26 cellular contexts compared by ENCODE assay signal in genomic region chr19:5326545-5326944, GRCh38.
"Had no signal": no experiment of that assay in that cellular context is flagged by ENCODE, and none has a peak within 500 bp of the region (broad histone marks: within the 10 kb centered on the region; RNA-seq: fewer than 3 reads in every experiment).

No MANE protein-coding gene starts in this region.

- H3K9me3 ChIP-seq: colonic mucosa, prostate gland, suprapubic skin, transverse colon, vagina had no signal

- H3K36me3 Mint-ChIP-seq: natural killer cell had no signal

- H3K36me3 ChIP-seq: colonic mucosa, esophagus squamous epithelium, lower lobe of right lung, prostate gland, right atrium auricular region, suprapubic skin, transverse colon, vagina had no signal

- H3K4me3 ChIP-seq: colonic mucosa, esophagus squamous epithelium, lower lobe of right lung, prostate gland, right atrium auricular region, smooth muscle cell, suprapubic skin, transverse colon, vagina had no signal

- H3K27ac ChIP-seq: colonic mucosa, esophagus squamous epithelium, lower lobe of right lung, prostate gland, right atrium auricular region, suprapubic skin, transverse colon, vagina had no signal

- ATAC-seq: left ventricle myocardium superior; lower lobe of right lung; natural killer cell; sciatic nerve; stimulated activated naive CD8-positive, alpha-beta T cell treated with anti-CD3 and anti-CD28 coated beads, Interleukin-15, amount 100 ng/mL, for 72 hours had no signal

- FAIRE-seq: endometrium, keratinocyte had no signal

- H3K4me2 ChIP-seq: smooth muscle cell had no signal

- DNase-seq: colonic mucosa; effector memory CD4-positive, alpha-beta T cell; erythroblast; esophagus squamous epithelium; foreskin melanocyte; left ventricle myocardium superior; lower lobe of right lung; natural killer cell; nucleus accumbens; stimulated activated CD4-positive, alpha-beta T cell treated with anti-CD3 and anti-CD28 coated beads, Interleukin-12 subunit alpha, Interleukin-12 subunit beta, amount 100 ng/mL, for 4 hours; stimulated activated CD4-positive, alpha-beta T cell treated with anti-CD3 and anti-CD28 coated beads, Interleukin-1b, Interleukin-23, amount 100 ng/mL, for 48 hours; stimulated activated CD4-positive, alpha-beta T cell treated with anti-CD3 and anti-CD28 coated beads, Interleukin-4, amount 100 ng/mL, for 1 hour; stimulated activated CD8-positive, alpha-beta memory T cell treated with anti-CD3 and anti-CD28 coated beads, Interleukin-4, amount 100 ng/mL, for 48 hours; stimulated activated naive CD4-positive, alpha-beta T cell; stimulated activated naive CD8-positive, alpha-beta T cell treated with anti-CD3 and anti-CD28 coated beads, Interleukin-15, amount 100 ng/mL, for 72 hours; transverse colon had no signal

- H3K4me1 ChIP-seq: colonic mucosa, lower lobe of right lung, prostate gland had no signal

- H3K27me3 ChIP-seq: right atrium auricular region, vagina had no signal

- H3K27ac Mint-ChIP-seq: dendritic cell treated with granulocyte-macrophage colony-stimulating factor and Interleukin-4, amounts not matched to agents 40 ng/mL and 50 ng/mL, for 4 days; natural killer cell; stimulated activated naive CD8-positive, alpha-beta T cell treated with anti-CD3 and anti-CD28 coated beads, Interleukin-15, amount 100 ng/mL, for 72 hours had no signal

- H3K9me3 Mint-ChIP-seq: dendritic cell treated with granulocyte-macrophage colony-stimulating factor and Interleukin-4, amounts not matched to agents 40 ng/mL and 50 ng/mL, for 4 days; natural killer cell; neural crest cell had no signal

- H3K4me3 Mint-ChIP-seq: dendritic cell treated with granulocyte-macrophage colony-stimulating factor and Interleukin-4, amounts not matched to agents 40 ng/mL and 50 ng/mL, for 4 days; natural killer cell; neural crest cell; stimulated activated naive CD8-positive, alpha-beta T cell treated with anti-CD3 and anti-CD28 coated beads, Interleukin-15, amount 100 ng/mL, for 72 hours had no signal
